ENCODE assay signal across 9 cellular contexts in genomic region chr4:17385403-17385802, GRCh38.
DNase-seq lines count a peak whose midpoint lies in the region; ATAC-seq and TF ChIP-seq lines count a peak whose summit lies in the region.
"Had no signal": no experiment of that assay in that cellular context is flagged by ENCODE, and none has a peak within 500 bp of the region (broad histone marks: within the 10 kb centered on the region; RNA-seq: fewer than 3 reads in every experiment).

No MANE protein-coding gene starts in this region.

- ATAC-seq in GM19035 (IDR thresholded peaks at IDR 0.05; ENCODE audit: unreplicated experiment) (peak; percentile 52), HG03558 (IDR thresholded peaks at IDR 0.05; ENCODE audit: extremely low read depth, unreplicated experiment) (peak; percentile 52), HG03280 (IDR thresholded peaks at IDR 0.05; ENCODE audit: unreplicated experiment) (no peak)
- ATAC-seq in naive thymus-derived CD8-positive, alpha-beta T cell, result no peak

- H3K4me3 Mint-ChIP-seq in naive thymus-derived CD8-positive, alpha-beta T cell, result peak overlapping the region in 6 of 10 donors; percentile 12 to 68 (median 56)
- no peak overlapping the region for H3K4me3 Mint-ChIP-seq in glutamatergic neuron (ENCODE audit: unreplicated experiment)

- DNase-seq in Caki2 (ENCODE audit: low read depth) (peak; percentile 1), astrocyte of the hippocampus (ENCODE audit: low read depth, low spot score) (peak; percentile 32), glutamatergic neuron (no peak), NCI-H2081 treated with DMSO at 0.1 percent for 48 hours (lab: John Stamatoyannopoulos, UW) (no peak)
- peak in 1 of 10 donors; percentile 12 for DNase-seq in naive thymus-derived CD8-positive, alpha-beta T cell

- TF ChIP-seq CTCF in glutamatergic neuron (IDR thresholded peaks at IDR 0.05; ENCODE audit: partially characterized antibody, unreplicated experiment), result no peak

- POLR2A ChIA-PET in naive thymus-derived CD8-positive, alpha-beta T cell (lab: Charles Lee), result no interaction called here

- in situ Hi-C loops in Caki2 (cut with HindIII; ENCODE audit: low pct_unique_long_range_greater_than_20kb, low sequenced_read_pairs), result no loop called here

- H3K9me3 Mint-ChIP-seq in naive thymus-derived CD8-positive, alpha-beta T cell, result peaks cover 0 to 14% (median 0%) of the 10 kb centered on the region in 9 donors
- peaks cover 1% of the 10 kb centered on the region for H3K9me3 Mint-ChIP-seq in glutamatergic neuron (ENCODE audit: unreplicated experiment)

- peaks cover 6 to 21% (median 17%) of the 10 kb centered on the region in 4 donors for H3K4me1 Mint-ChIP-seq in naive thymus-derived CD8-positive, alpha-beta T cell
- no peaks in the 10 kb centered on the region for H3K4me1 Mint-ChIP-seq in glutamatergic neuron (ENCODE audit: low read depth, unreplicated experiment)

- H3K27me3 Mint-ChIP-seq in naive thymus-derived CD8-positive, alpha-beta T cell, result peaks cover 0 to 4% (median 0%) of the 10 kb centered on the region in 5 donors
- H3K27me3 Mint-ChIP-seq in glutamatergic neuron (ENCODE audit: unreplicated experiment), result no peaks in the 10 kb centered on the region
- H3K27me3 Mint-ChIP-seq: IgD-negative memory B cell had no signal

- H3K27ac Mint-ChIP-seq in naive thymus-derived CD8-positive, alpha-beta T cell, result peak overlapping the region in 5 of 10 donors; percentile 20 to 82 (median 44)
- H3K27ac Mint-ChIP-seq in glutamatergic neuron (ENCODE audit: unreplicated experiment), result no peak overlapping the region
- H3K27ac Mint-ChIP-seq: IgD-negative memory B cell had no signal

- H3K36me3 Mint-ChIP-seq in naive thymus-derived CD8-positive, alpha-beta T cell, result no peaks in the 10 kb centered on the region
- no peaks in the 10 kb centered on the region for H3K36me3 Mint-ChIP-seq in glutamatergic neuron (ENCODE audit: unreplicated experiment)
- H3K36me3 Mint-ChIP-seq: IgD-negative memory B cell had no signal

Comparison
In these comparisons a context has a peak if more than half of its experiments do, and no peak if none do; other contexts are left out.
1. DNase-seq: peak in Caki2 (single experiment) and astrocyte of the hippocampus (single experiment); none in glutamatergic neuron (single experiment) and NCI-H2081 treated with DMSO at 0.1 percent for 48 hours (single experiment).
2. ATAC-seq: peak in GM19035 (single experiment) and HG03558 (single experiment); none in naive thymus-derived CD8-positive, alpha-beta T cell (0 of 2) and HG03280 (single experiment).